In genomic region chr17:80688994-80689635, GRCh38 we compare ENCODE assay signal across 1 cellular context.
A peak's percentile ranks its signal among the peaks of the same experiment; 100 is the strongest.
TF ChIP-seq lines count a peak whose summit lies in the region.

No MANE protein-coding gene starts in this region.

TF ChIP-seq in K562, 482 proteins besides CTCF, POLR2A, EP300 and RAD21 (continued from another document and continues in another):
- TF ChIP-seq, protein P1, sequence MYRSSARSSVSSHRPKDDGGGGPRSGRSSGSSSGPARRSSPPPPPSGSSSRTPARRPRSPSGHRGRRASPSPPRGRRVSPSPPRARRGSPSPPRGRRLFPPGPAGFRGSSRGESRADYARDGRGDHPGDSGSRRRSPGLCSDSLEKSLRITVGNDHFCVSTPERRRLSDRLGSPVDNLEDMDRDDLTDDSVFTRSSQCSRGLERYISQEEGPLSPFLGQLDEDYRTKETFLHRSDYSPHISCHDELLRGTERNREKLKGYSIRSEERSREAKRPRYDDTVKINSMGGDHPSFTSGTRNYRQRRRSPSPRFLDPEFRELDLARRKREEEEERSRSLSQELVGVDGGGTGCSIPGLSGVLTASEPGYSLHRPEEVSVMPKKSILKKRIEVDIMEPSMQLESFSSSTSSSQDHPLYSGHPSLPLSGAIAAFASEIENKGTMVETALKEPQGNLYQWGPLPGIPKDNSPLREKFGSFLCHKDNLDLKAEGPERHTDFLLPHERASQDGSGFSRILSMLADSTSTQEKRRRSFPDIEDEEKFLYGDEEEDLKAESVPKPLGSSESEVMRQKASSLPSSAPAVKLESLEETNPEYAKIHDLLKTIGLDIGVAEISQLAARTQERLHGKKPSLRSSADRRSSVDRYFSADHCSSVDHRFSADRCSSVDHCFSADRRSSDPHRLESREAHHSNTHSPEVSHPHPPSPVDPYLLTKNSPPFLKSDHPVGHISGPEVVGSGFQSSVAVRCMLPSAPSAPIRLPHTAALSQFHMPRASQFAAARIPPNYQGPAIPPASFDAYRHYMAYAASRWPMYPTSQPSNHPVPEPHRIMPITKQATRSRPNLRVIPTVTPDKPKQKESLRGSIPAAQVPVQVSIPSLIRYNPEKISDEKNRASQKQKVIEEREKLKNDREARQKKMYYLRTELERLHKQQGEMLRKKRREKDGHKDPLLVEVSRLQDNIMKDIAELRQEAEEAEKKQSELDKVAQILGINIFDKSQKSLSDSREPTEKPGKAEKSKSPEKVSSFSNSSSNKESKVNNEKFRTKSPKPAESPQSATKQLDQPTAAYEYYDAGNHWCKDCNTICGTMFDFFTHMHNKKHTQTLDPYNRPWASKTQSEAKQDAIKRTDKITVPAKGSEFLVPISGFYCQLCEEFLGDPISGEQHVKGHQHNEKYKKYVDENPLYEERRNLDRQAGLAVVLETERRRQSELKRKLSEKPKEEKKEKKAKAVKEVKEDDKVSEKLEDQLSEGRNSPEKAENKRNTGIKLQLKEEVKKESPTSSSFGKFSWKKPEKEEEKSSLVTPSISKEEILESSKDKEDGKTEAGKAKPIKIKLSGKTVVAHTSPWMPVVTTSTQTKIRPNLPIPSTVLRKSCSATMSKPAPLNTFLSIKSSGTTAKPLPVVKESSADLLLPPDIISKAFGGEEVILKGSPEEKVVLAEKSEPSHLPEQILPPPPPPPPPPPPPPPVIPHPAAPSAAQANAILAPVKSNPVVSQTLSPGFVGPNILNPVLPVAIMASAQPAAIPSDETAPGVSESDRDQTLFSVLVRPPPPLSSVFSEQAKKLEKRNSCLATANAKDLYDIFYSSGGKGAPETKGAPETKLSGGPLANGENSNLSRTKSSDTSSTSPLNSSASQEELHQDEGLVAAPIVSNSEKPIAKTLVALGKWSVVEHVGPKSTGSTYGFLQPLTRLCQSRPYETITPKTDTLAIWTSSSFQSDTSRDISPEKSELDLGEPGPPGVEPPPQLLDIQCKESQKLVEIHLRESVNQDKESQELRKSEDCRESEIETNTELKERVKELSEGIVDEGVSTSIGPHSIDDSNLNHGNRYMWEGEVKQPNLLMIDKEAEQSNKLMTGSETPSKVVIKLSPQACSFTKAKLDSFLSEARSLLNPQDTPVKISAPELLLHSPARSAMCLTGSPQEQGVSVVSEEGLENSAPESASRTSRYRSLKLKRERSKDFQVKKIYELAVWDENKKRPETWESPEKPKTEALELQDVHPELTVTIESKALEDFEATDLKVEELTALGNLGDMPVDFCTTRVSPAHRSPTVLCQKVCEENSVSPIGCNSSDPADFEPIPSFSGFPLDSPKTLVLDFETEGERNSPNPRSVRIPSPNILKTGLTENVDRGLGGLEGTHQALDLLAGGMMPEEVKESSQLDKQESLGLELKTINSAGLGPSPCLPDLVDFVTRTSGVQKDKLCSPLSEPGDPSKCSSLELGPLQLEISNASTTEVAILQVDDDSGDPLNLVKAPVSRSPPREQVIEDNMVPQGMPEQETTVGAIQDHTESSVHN (IDR thresholded peaks at IDR 0.05; ENCODE audit: borderline replicate concordance in 1 of 2, low read depth in 1 of 2), result no peak
- TF ChIP-seq LEF1 (IDR thresholded peaks at IDR 0.05) (peak; percentile 85), E2F6 (IDR thresholded peaks at IDR 0.05; ENCODE audit: borderline replicate concordance in 1 of 2, extremely low read depth in 1 of 2, insufficient read depth in 1 of 2, insufficient read length in 1 of 2, low read depth in 1 of 2, low read length in 1 of 2, poor library complexity in 1 of 2, severe bottlenecking in 1 of 2) (peak; percentile 64 to 83), ETS2 (tag; IDR thresholded peaks at IDR 0.05; ENCODE audit: borderline replicate concordance, poor library complexity, severe bottlenecking) (no peak), ZNF23 (CRISPR knock-in tag; IDR thresholded peaks at IDR 0.05) (no peak), ZNF644 (tag; IDR thresholded peaks at IDR 0.05; ENCODE audit: low read depth) (no peak), TFE3 (CRISPR knock-in tag; IDR thresholded peaks at IDR 0.05) (no peak), RBM34 (IDR thresholded peaks at IDR 0.05; ENCODE audit: borderline replicate concordance, insufficient read depth, low read length) (no peak), ZNF282 (CRISPR knock-in tag; IDR thresholded peaks at IDR 0.05) (no peak), NFIX (CRISPR knock-in tag; IDR thresholded peaks at IDR 0.05; ENCODE audit: low read depth) (no peak), TEAD1 (CRISPR knock-in tag; IDR thresholded peaks at IDR 0.05) (peak; percentile 32 to 83; a peak in 2 of 4 replicates), RBM17 (IDR thresholded peaks at IDR 0.05; ENCODE audit: borderline replicate concordance, low read depth, low read length) (no peak), MAFG (tag; conservative IDR thresholded peaks at IDR 0.05) (peak; percentile 65), CHD2 (IDR thresholded peaks at IDR 0.05; ENCODE audit: low read depth, low read length) (no peak), NCOA1 (IDR thresholded peaks at IDR 0.05; ENCODE audit: low read depth) (peak; percentile 64; the same call in 1 of the 2 replicates), FOXK2 (conservative IDR thresholded peaks at IDR 0.05 in 1 of 2, IDR thresholded peaks at IDR 0.05 in 1 of 2; ENCODE audit: low read depth in 2 of 2) (peak; percentile 44 to 56), THAP12 (CRISPR knock-in tag; IDR thresholded peaks at IDR 0.05) (no peak), SAFB (IDR thresholded peaks at IDR 0.05; ENCODE audit: borderline replicate concordance, low read depth, low read length) (no peak), PPARD (CRISPR knock-in tag; IDR thresholded peaks at IDR 0.05) (no peak)
- TF ChIP-seq, protein P2, sequence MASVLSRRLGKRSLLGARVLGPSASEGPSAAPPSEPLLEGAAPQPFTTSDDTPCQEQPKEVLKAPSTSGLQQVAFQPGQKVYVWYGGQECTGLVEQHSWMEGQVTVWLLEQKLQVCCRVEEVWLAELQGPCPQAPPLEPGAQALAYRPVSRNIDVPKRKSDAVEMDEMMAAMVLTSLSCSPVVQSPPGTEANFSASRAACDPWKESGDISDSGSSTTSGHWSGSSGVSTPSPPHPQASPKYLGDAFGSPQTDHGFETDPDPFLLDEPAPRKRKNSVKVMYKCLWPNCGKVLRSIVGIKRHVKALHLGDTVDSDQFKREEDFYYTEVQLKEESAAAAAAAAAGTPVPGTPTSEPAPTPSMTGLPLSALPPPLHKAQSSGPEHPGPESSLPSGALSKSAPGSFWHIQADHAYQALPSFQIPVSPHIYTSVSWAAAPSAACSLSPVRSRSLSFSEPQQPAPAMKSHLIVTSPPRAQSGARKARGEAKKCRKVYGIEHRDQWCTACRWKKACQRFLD (CRISPR knock-in tag; IDR thresholded peaks at IDR 0.05), result peak; percentile 30; the same call in 1 of the 2 replicates
- TF ChIP-seq, protein P3, sequence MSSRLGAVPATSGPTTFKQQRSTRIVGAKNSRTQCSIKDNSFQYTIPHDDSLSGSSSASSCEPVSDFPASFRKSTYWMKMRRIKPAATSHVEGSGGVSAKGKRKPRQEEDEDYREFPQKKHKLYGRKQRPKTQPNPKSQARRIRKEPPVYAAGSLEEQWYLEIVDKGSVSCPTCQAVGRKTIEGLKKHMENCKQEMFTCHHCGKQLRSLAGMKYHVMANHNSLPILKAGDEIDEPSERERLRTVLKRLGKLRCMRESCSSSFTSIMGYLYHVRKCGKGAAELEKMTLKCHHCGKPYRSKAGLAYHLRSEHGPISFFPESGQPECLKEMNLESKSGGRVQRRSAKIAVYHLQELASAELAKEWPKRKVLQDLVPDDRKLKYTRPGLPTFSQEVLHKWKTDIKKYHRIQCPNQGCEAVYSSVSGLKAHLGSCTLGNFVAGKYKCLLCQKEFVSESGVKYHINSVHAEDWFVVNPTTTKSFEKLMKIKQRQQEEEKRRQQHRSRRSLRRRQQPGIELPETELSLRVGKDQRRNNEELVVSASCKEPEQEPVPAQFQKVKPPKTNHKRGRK (tag; IDR thresholded peaks at IDR 0.05), result no peak
- TF ChIP-seq, protein P4, sequence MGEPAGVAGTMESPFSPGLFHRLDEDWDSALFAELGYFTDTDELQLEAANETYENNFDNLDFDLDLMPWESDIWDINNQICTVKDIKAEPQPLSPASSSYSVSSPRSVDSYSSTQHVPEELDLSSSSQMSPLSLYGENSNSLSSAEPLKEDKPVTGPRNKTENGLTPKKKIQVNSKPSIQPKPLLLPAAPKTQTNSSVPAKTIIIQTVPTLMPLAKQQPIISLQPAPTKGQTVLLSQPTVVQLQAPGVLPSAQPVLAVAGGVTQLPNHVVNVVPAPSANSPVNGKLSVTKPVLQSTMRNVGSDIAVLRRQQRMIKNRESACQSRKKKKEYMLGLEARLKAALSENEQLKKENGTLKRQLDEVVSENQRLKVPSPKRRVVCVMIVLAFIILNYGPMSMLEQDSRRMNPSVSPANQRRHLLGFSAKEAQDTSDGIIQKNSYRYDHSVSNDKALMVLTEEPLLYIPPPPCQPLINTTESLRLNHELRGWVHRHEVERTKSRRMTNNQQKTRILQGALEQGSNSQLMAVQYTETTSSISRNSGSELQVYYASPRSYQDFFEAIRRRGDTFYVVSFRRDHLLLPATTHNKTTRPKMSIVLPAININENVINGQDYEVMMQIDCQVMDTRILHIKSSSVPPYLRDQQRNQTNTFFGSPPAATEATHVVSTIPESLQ (CRISPR knock-in tag; IDR thresholded peaks at IDR 0.05), result no peak
- TF ChIP-seq, protein P5, sequence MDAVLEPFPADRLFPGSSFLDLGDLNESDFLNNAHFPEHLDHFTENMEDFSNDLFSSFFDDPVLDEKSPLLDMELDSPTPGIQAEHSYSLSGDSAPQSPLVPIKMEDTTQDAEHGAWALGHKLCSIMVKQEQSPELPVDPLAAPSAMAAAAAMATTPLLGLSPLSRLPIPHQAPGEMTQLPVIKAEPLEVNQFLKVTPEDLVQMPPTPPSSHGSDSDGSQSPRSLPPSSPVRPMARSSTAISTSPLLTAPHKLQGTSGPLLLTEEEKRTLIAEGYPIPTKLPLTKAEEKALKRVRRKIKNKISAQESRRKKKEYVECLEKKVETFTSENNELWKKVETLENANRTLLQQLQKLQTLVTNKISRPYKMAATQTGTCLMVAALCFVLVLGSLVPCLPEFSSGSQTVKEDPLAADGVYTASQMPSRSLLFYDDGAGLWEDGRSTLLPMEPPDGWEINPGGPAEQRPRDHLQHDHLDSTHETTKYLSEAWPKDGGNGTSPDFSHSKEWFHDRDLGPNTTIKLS (IDR thresholded peaks at IDR 0.05; ENCODE audit: borderline replicate concordance, low read depth), result peak; percentile 43; the same call in 1 of the 2 replicates
- TF ChIP-seq, protein P6, sequence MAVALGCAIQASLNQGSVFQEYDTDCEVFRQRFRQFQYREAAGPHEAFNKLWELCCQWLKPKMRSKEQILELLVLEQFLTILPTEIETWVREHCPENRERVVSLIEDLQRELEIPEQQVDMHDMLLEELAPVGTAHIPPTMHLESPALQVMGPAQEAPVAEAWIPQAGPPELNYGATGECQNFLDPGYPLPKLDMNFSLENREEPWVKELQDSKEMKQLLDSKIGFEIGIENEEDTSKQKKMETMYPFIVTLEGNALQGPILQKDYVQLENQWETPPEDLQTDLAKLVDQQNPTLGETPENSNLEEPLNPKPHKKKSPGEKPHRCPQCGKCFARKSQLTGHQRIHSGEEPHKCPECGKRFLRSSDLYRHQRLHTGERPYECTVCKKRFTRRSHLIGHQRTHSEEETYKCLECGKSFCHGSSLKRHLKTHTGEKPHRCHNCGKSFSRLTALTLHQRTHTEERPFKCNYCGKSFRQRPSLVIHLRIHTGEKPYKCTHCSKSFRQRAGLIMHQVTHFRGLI (CRISPR knock-in tag; IDR thresholded peaks at IDR 0.05), result no peak
- TF ChIP-seq, protein P7, sequence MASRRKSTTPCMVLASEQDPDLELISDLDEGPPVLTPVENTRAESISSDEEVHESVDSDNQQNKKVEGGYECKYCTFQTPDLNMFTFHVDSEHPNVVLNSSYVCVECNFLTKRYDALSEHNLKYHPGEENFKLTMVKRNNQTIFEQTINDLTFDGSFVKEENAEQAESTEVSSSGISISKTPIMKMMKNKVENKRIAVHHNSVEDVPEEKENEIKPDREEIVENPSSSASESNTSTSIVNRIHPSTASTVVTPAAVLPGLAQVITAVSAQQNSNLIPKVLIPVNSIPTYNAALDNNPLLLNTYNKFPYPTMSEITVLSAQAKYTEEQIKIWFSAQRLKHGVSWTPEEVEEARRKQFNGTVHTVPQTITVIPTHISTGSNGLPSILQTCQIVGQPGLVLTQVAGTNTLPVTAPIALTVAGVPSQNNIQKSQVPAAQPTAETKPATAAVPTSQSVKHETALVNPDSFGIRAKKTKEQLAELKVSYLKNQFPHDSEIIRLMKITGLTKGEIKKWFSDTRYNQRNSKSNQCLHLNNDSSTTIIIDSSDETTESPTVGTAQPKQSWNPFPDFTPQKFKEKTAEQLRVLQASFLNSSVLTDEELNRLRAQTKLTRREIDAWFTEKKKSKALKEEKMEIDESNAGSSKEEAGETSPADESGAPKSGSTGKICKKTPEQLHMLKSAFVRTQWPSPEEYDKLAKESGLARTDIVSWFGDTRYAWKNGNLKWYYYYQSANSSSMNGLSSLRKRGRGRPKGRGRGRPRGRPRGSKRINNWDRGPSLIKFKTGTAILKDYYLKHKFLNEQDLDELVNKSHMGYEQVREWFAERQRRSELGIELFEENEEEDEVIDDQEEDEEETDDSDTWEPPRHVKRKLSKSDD (conservative IDR thresholded peaks at IDR 0.05; ENCODE audit: low read length), result no peak
